14 cellular contexts compared by ENCODE assay signal in the genomic region with DNA sequence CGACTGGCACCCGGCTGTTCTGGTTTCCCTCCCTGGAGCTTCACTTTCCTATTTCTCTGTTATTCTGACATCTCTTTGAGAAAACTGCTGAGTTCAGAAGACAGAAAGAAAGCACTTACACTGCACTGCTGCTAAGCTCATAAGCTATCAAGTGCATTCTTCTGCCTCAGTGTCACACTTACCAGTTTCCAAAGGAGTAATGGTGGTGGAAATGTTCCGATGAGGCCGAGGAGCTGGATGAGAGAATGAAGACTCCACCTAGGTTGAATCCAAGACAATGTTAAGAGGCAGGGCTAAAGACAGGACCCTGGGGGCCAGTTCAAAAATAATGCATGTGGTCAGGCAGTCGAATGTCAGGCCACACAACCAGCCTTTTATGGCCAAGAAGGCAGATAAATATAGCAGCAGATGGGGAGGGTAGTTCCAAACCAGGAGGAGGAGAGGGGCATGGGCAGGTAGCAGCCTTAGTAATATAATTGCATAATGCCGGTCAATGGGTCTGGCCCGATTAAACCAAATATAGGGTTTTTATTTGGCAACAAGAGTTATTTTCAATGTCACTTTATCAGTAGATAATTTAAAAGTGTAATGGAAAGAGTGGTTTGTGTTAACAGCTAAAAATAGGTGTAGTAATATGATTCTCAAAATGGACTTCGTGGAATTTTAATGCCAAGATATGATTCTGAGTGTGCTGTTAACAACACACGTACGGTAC. TPM values are rescaled to one million over a fixed set of nuclear protein-coding genes. Genes with fewer than 3 reads are reported as not detected.
DNase-seq lines count a peak whose midpoint lies in the region; ATAC-seq, FAIRE-seq and TF ChIP-seq lines count a peak whose summit lies in the region.
"Had no signal": no experiment of that assay in that cellular context is flagged by ENCODE, and none has a peak within 500 bp of the region (broad histone marks: within the 10 kb centered on the region; RNA-seq: fewer than 3 reads in every experiment).

A gene (minus strand): TSS at position 348 of the 715 bp plus-strand sequence. CDS start 4,745 bp downstream, outside the sequence.

- H3K4me1 Mint-ChIP-seq in astrocyte (ENCODE audit: low read depth, unreplicated experiment): peaks cover 4% of the 10 kb centered on the region
- peaks cover 25% of the 10 kb centered on the region for H3K4me1 Mint-ChIP-seq in neural crest cell
- H3K4me1 Mint-ChIP-seq in activated naive CD4-positive, alpha-beta T cell treated with anti-CD3 and anti-CD28 coated beads for 36 hours (ENCODE audit: low read depth): peaks cover 4% of the 10 kb centered on the region
- H3K4me1 Mint-ChIP-seq: stimulated activated naive CD8-positive, alpha-beta T cell treated with anti-CD3 and anti-CD28 coated beads, Interleukin-15, amount 100 ng/mL, for 72 hours had no signal

- no peak within 1 kb of the TSS for H2AFZ ChIP-seq in astrocyte (ENCODE audit: low read depth, low read length)

- H3K9me3 ChIP-seq in astrocyte (ENCODE audit: insufficient read depth, low read depth, low read length) (no peaks in the 10 kb centered on the region), thoracic aorta (no peaks in the 10 kb centered on the region)

- H3K36me3 ChIP-seq in astrocyte (ENCODE audit: insufficient read depth, low read length): no peaks in the 10 kb centered on the region
- H3K36me3 ChIP-seq in thoracic aorta: peaks cover 1% of the 10 kb centered on the region

- H4K20me1 ChIP-seq in astrocyte (ENCODE audit: insufficient read depth, low read length): no peaks in the 10 kb centered on the region

- H3K27ac Mint-ChIP-seq in astrocyte (ENCODE audit: unreplicated experiment): no peak within 1 kb of the TSS
- H3K27ac Mint-ChIP-seq in neural crest cell (ENCODE audit: unreplicated experiment): peak within 1 kb of the TSS; percentile 44
- no peak within 1 kb of the TSS for H3K27ac Mint-ChIP-seq in activated naive CD4-positive, alpha-beta T cell treated with anti-CD3 and anti-CD28 coated beads for 36 hours
- H3K27ac Mint-ChIP-seq: stimulated activated naive CD8-positive, alpha-beta T cell treated with anti-CD3 and anti-CD28 coated beads, Interleukin-15, amount 100 ng/mL, for 72 hours had no signal

- H3K36me3 Mint-ChIP-seq in astrocyte (ENCODE audit: low read depth, unreplicated experiment) (peaks cover 5% of the 10 kb centered on the region), neural crest cell (ENCODE audit: low read depth) (no peaks in the 10 kb centered on the region)
- H3K36me3 Mint-ChIP-seq in activated naive CD4-positive, alpha-beta T cell treated with anti-CD3 and anti-CD28 coated beads for 36 hours (ENCODE audit: low read depth): no peaks in the 10 kb centered on the region

- ATAC-seq in left cardiac atrium: peak; percentile 71 to 80
- ATAC-seq in thoracic aorta (ENCODE audit: insufficient number of reproducible peaks, low FRiP score, low read depth): no peak
- ATAC-seq: stimulated activated naive CD8-positive, alpha-beta T cell treated with anti-CD3 and anti-CD28 coated beads, Interleukin-15, amount 100 ng/mL, for 72 hours had no signal

- H3K79me2 ChIP-seq in astrocyte (ENCODE audit: insufficient read depth, low read length): no peaks in the 10 kb centered on the region

- H3K9me3 Mint-ChIP-seq in astrocyte (ENCODE audit: unreplicated experiment) (peaks cover 1% of the 10 kb centered on the region), neural crest cell (no peaks in the 10 kb centered on the region)
- H3K9me3 Mint-ChIP-seq in activated naive CD4-positive, alpha-beta T cell treated with anti-CD3 and anti-CD28 coated beads for 36 hours: no peaks in the 10 kb centered on the region
- H3K9me3 Mint-ChIP-seq: stimulated activated naive CD8-positive, alpha-beta T cell treated with anti-CD3 and anti-CD28 coated beads, Interleukin-15, amount 100 ng/mL, for 72 hours had no signal

- CTCF ChIA-PET in activated naive CD4-positive, alpha-beta T cell treated with anti-CD3 and anti-CD28 coated beads for 36 hours (lab: Charles Lee): interaction anchor here (0.6 to 1.4 kb wide), 3 partner anchors 68 to 91 kb away, joined by 3 to 5 read pairs (median 3); no protein-coding TSS in a partner anchor

- TF ChIP-seq CTCF in astrocyte (IDR thresholded peaks at IDR 0.05; ENCODE audit: insufficient read depth, low read depth, low read length) (no peak), neural crest cell (conservative IDR thresholded peaks at IDR 0.05) (no peak), thoracic aorta (IDR thresholded peaks at IDR 0.05) (no peak), GM10266 (IDR thresholded peaks at IDR 0.05; ENCODE audit: control insufficient read depth, insufficient read depth, low read depth, missing control alignments) (no peak)

- H3K4me3 ChIP-seq in astrocyte (ENCODE audit: insufficient read depth, low read depth, low read length) (no peak within 1 kb of the TSS), thoracic aorta (peak within 1 kb of the TSS; percentile 76)

- H3K4me1 ChIP-seq in astrocyte (ENCODE audit: insufficient read depth, low read length) (peaks cover 2% of the 10 kb centered on the region), thoracic aorta (ENCODE audit: control insufficient read depth in 1 of 2, low read depth in 2 of 2) (peaks cover 5 to 29% of the 10 kb centered on the region in 2 donors)

- H3K4me2 ChIP-seq in astrocyte (ENCODE audit: low read length): no peak within 1 kb of the TSS

- no peak within 1 kb of the TSS for H3K9ac ChIP-seq in astrocyte (ENCODE audit: low read length)

- H3K27ac ChIP-seq in astrocyte (ENCODE audit: low read depth, low read length): no peak within 1 kb of the TSS
- H3K27ac ChIP-seq in thoracic aorta: peak within 1 kb of the TSS; percentile 62 to 88

- H3K27me3 ChIP-seq in astrocyte (ENCODE audit: insufficient read depth, low read length) (no peaks in the 10 kb centered on the region), thoracic aorta (replicated peaks; ENCODE audit: insufficient read depth) (no peaks in the 10 kb centered on the region)

- DNase-seq in astrocyte (ENCODE audit: low read depth) (no peak), left cardiac atrium (no peak), neural crest cell (ENCODE audit: low read depth, low spot score) (no peak), thoracic aorta (ENCODE audit: low spot score) (no peak), GM10266 (ENCODE audit: extremely low spot score) (no peak), NCI-H1092 treated with DMSO at 0.1 percent for 48 hours (lab: John Stamatoyannopoulos, UW) (no peak), cerebellar nuclear complex (lab: John Stamatoyannopoulos, UW) (no peak)
- no peak for DNase-seq in activated naive CD4-positive, alpha-beta T cell treated with anti-CD3 and anti-CD28 coated beads for 36 hours
- DNase-seq: activated CD8-positive, alpha-beta memory T cell treated with anti-CD3 and anti-CD28 coated beads, Interleukin-2, amount 50 U/mL, for 48 hours; NCI-H1105 treated with DMSO at 0.1 percent for 48 hours; NCI-H524; stimulated activated CD4-positive, alpha-beta T cell treated with anti-CD3 and anti-CD28 coated beads, Interleukin-4, amount 100 ng/mL, for 4 hours; stimulated activated naive CD8-positive, alpha-beta T cell treated with anti-CD3 and anti-CD28 coated beads, Interleukin-15, amount 100 ng/mL, for 72 hours had no signal

- intact Hi-C loops in left cardiac atrium (cut with DNase I): loop anchor here in 1 of 2 donors (5.0 kb wide), 1 partner anchor 32 kb away; no protein-coding TSS in a partner anchor
- intact Hi-C loops in activated naive CD4-positive, alpha-beta T cell treated with anti-CD3 and anti-CD28 coated beads for 36 hours (cut with micrococcal nuclease): loop anchor here (2.0 kb wide), 1 partner anchor 15 kb away; no protein-coding TSS in a partner anchor

- peak within 1 kb of the TSS; percentile 12 for H3K4me3 Mint-ChIP-seq in astrocyte (ENCODE audit: unreplicated experiment)
- H3K4me3 Mint-ChIP-seq in neural crest cell: no peak within 1 kb of the TSS
- no peak within 1 kb of the TSS for H3K4me3 Mint-ChIP-seq in activated naive CD4-positive, alpha-beta T cell treated with anti-CD3 and anti-CD28 coated beads for 36 hours
- H3K4me3 Mint-ChIP-seq: stimulated activated naive CD8-positive, alpha-beta T cell treated with anti-CD3 and anti-CD28 coated beads, Interleukin-15, amount 100 ng/mL, for 72 hours had no signal

- no peak for FAIRE-seq in astrocyte (lab: Jason Lieb, UNC)
- FAIRE-seq: TTC549 had no signal

- peaks cover 3% of the 10 kb centered on the region for H3K27me3 Mint-ChIP-seq in astrocyte (ENCODE audit: low read depth, unreplicated experiment)
- no peaks in the 10 kb centered on the region for H3K27me3 Mint-ChIP-seq in neural crest cell (ENCODE audit: low read depth)
- no peaks in the 10 kb centered on the region for H3K27me3 Mint-ChIP-seq in activated naive CD4-positive, alpha-beta T cell treated with anti-CD3 and anti-CD28 coated beads for 36 hours (ENCODE audit: low read depth)
- H3K27me3 Mint-ChIP-seq: stimulated activated naive CD8-positive, alpha-beta T cell treated with anti-CD3 and anti-CD28 coated beads, Interleukin-15, amount 100 ng/mL, for 72 hours had no signal

RNA-seq across cellular contexts. Expression of the gene that starts here (rescaled TPM):
- total RNA-seq in astrocyte (0.57 and 0.94 TPM in 2 replicates), left cardiac atrium (100 to 1,000 TPM; 263 to 351 TPM), neural crest cell (0.89 and 1.4 TPM in 2 replicates), thoracic aorta (10 to 100 TPM; 16.1 to 27.2 TPM)
- under 1 TPM; 0.40 to 0.41 TPM for total RNA-seq in activated naive CD4-positive, alpha-beta T cell treated with anti-CD3 and anti-CD28 coated beads for 36 hours

Comparison
In these comparisons a context has a peak if more than half of its experiments do, and no peak if none do; other contexts are left out.
1. RNA of the gene that starts here (total RNA-seq): 263 to 351 TPM in left cardiac atrium; 16.1 to 27.2 TPM in thoracic aorta, 0.89 to 1.4 TPM in neural crest cell, 0.57 to 0.94 TPM in astrocyte and 0.40 to 0.41 TPM in activated naive CD4-positive, alpha-beta T cell treated with anti-CD3 and anti-CD28 coated beads for 36 hours; every median in the first group is over 4 times any median in the second.